ENCODE assay signal across 8 cellular contexts in the genomic region with DNA sequence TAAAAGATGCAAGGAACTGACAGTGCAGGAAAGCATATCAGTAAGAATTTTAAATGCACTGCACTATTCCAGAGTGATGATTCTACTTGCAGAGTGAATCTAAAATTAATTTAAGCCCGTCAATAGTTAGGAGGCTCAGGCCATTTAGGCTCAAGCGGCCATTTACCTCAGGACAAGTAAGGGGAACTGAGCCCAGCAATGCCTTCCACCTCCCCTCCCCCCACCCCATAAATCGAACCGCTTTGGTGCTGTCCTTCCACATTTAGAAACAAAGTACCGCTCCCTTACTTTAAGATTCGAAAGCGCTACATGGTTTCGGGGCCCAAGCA. TPM values are rescaled to one million over a fixed set of nuclear protein-coding genes. Genes with fewer than 3 reads are reported as not detected.
DNase-seq lines count a peak whose midpoint lies in the region; ATAC-seq and TF ChIP-seq lines count a peak whose summit lies in the region.

No MANE protein-coding gene starts in this region.

- H3K4me1 Mint-ChIP-seq in activated naive CD8-positive, alpha-beta T cell treated with anti-CD3 and anti-CD28 coated beads for 36 hours: peaks cover 23% of the 10 kb centered on the region

- H3K27me3 ChIP-seq in iPS DF 6.9 (ENCODE audit: control insufficient read depth, insufficient read depth, low read length) (no peaks in the 10 kb centered on the region), skeletal muscle tissue (ENCODE audit: control insufficient read depth in 3 of 3, insufficient read depth in 3 of 3, low read length in 3 of 3) (no peaks in the 10 kb centered on the region)

- H3K9me3 ChIP-seq in iPS DF 6.9 (ENCODE audit: control insufficient read depth, insufficient read depth, low read length) (no peaks in the 10 kb centered on the region), skeletal muscle tissue (ENCODE audit: control insufficient read depth in 3 of 3, low read length in 3 of 3) (no peaks in the 10 kb centered on the region)

- TF ChIP-seq CTCF in C4-2B (conservative IDR thresholded peaks at IDR 0.05): no peak

- H3K9ac ChIP-seq in skeletal muscle tissue (ENCODE audit: low read depth in 1 of 3, low read length in 3 of 3): peak overlapping the region; percentile 70 to 84 (median 81)

- H3K36me3 ChIP-seq in iPS DF 6.9 (ENCODE audit: control insufficient read depth, insufficient read depth, low read length): peaks cover 3% of the 10 kb centered on the region; the same call in 1 of the 2 replicates
- peaks cover 4 to 34% (median 23%) of the 10 kb centered on the region in 3 donors for H3K36me3 ChIP-seq in skeletal muscle tissue (ENCODE audit: control insufficient read depth in 3 of 3, insufficient read depth in 3 of 3, low read length in 3 of 3)

- peak overlapping the region; percentile 97 for H3K4me3 Mint-ChIP-seq in activated naive CD8-positive, alpha-beta T cell treated with anti-CD3 and anti-CD28 coated beads for 36 hours

- no CpG with 5 or more reads among the region's 8 CpGs for WGBS in iPS DF 6.9 (ENCODE audit: insufficient coverage, insufficient read length)

- no peaks in the 10 kb centered on the region for H3K9me3 Mint-ChIP-seq in activated naive CD8-positive, alpha-beta T cell treated with anti-CD3 and anti-CD28 coated beads for 36 hours

- H3K4me3 ChIP-seq in iPS DF 6.9 (ENCODE audit: low read length): peak overlapping the region; percentile 74; the same call in 1 of the 2 replicates
- H3K4me3 ChIP-seq in skeletal muscle tissue (ENCODE audit: low read length in 3 of 3): peak overlapping the region; percentile 70 to 83 (median 79)

- no peaks in the 10 kb centered on the region for H3K4me1 ChIP-seq in iPS DF 6.9 (ENCODE audit: control insufficient read depth, insufficient read depth, low read length)
- H3K4me1 ChIP-seq in skeletal muscle tissue (ENCODE audit: control insufficient read depth in 3 of 3, insufficient read depth in 3 of 3, low read length in 3 of 3): peaks cover 0 to 7% (median 0%) of the 10 kb centered on the region in 3 donors

- H3K27ac ChIP-seq in C4-2B: peak overlapping the region; percentile 80
- no peak overlapping the region for H3K27ac ChIP-seq in iPS DF 6.9 (ENCODE audit: low read length)
- peak overlapping the region; percentile 56 for H3K27ac ChIP-seq in skeletal muscle tissue (ENCODE audit: low read depth, low read length)

- no peak for DNase-seq in activated naive CD8-positive, alpha-beta T cell treated with anti-CD3 and anti-CD28 coated beads for 36 hours
- no peak for DNase-seq in iPS DF 6.9 (ENCODE audit: low read depth, low spot score)
- no peak for DNase-seq in stimulated activated CD4-positive, alpha-beta T cell treated with anti-CD3 and anti-CD28 coated beads, Interleukin-1b, Interleukin-23, amount 100 ng/mL, for 48 hours
- DNase-seq in GF-D8 (lab: John Stamatoyannopoulos, UW): no peak

- H3K27me3 Mint-ChIP-seq in activated naive CD8-positive, alpha-beta T cell treated with anti-CD3 and anti-CD28 coated beads for 36 hours: no peaks in the 10 kb centered on the region

- H3K36me3 Mint-ChIP-seq in activated naive CD8-positive, alpha-beta T cell treated with anti-CD3 and anti-CD28 coated beads for 36 hours: peaks cover 27% of the 10 kb centered on the region

- no peak overlapping the region for H3K27ac Mint-ChIP-seq in activated naive CD8-positive, alpha-beta T cell treated with anti-CD3 and anti-CD28 coated beads for 36 hours

- peak; percentile 17 for ATAC-seq in HG02588 (IDR thresholded peaks at IDR 0.05; ENCODE audit: unreplicated experiment)
- ATAC-seq in HG03280 (IDR thresholded peaks at IDR 0.05; ENCODE audit: unreplicated experiment): no peak

RNA-seq across cellular contexts. Expression of a gene that starts 0.7 kb away (rescaled TPM):
- 10 to 100 TPM; 12.6 to 15.3 TPM for total RNA-seq in activated naive CD8-positive, alpha-beta T cell treated with anti-CD3 and anti-CD28 coated beads for 36 hours
- 8.9 TPM for total RNA-seq in skeletal muscle tissue
